13 cellular contexts compared by ENCODE assay signal in genomic region chr2:214737188-214737587, GRCh38.
DNase-seq lines count a peak whose midpoint lies in the region; ATAC-seq lines count a peak whose summit lies in the region.
"Had no signal": no experiment of that assay in that cellular context is flagged by ENCODE, and none has a peak within 500 bp of the region (broad histone marks: within the 10 kb centered on the region; RNA-seq: fewer than 3 reads in every experiment).

No MANE protein-coding gene starts in this region.

- no peaks in the 10 kb centered on the region for H3K36me3 Mint-ChIP-seq in central memory CD8-positive, alpha-beta T cell (ENCODE audit: insufficient read depth)

- peak; percentile 78 to 95 for ATAC-seq in activated CD4-positive, CD25-positive, alpha-beta regulatory T cell treated with anti-CD3 and anti-CD28 coated beads, Interleukin-2, amount 50 U/mL, for 24 hours
- ATAC-seq in GM21390 (IDR thresholded peaks at IDR 0.05; ENCODE audit: unreplicated experiment) (peak; percentile 96), HG03064 (IDR thresholded peaks at IDR 0.05; ENCODE audit: low read depth, unreplicated experiment) (peak; percentile 95)
- ATAC-seq in central memory CD8-positive, alpha-beta T cell (replicated peaks; ENCODE audit: extremely low read depth, poor library complexity, severe bottlenecking): no peak

- no peak for DNase-seq in activated CD4-positive, CD25-positive, alpha-beta regulatory T cell treated with anti-CD3 and anti-CD28 coated beads, Interleukin-2, amount 50 U/mL, for 72 hours
- no peak for DNase-seq in central memory CD8-positive, alpha-beta T cell (ENCODE audit: low spot score in 2 of 2)
- DNase-seq in NCI-H1436 treated with DMSO at 0.1 percent for 48 hours (lab: John Stamatoyannopoulos, UW) (no peak), NOMO-1 (lab: John Stamatoyannopoulos, UW; ENCODE audit: unreplicated experiment in 2 of 2) (no peak), AG08395 (ENCODE audit: low spot score) (no peak)
- DNase-seq: effector CD4-positive, alpha-beta T cell; NCI-H1105; stimulated activated CD4-positive, alpha-beta T cell treated with anti-CD3 and anti-CD28 coated beads, Interleukin-2, amount 100 ng/mL, for 24 hours; T1000 had no signal

- H3K27me3 Mint-ChIP-seq in central memory CD8-positive, alpha-beta T cell: no peaks in the 10 kb centered on the region

- H3K27ac Mint-ChIP-seq in central memory CD8-positive, alpha-beta T cell (ENCODE audit: low read depth): peak overlapping the region; percentile 57
- H3K27ac Mint-ChIP-seq: activated naive CD4-positive, alpha-beta T cell treated with anti-CD3 and anti-CD28 coated beads, Interleukin-2, amount 50 U/mL, for 72 hours had no signal

- H3K4me3 Mint-ChIP-seq in central memory CD8-positive, alpha-beta T cell: no peak overlapping the region

- H3K4me1 Mint-ChIP-seq in central memory CD8-positive, alpha-beta T cell: peaks cover 6% of the 10 kb centered on the region

- H3K9me3 Mint-ChIP-seq in central memory CD8-positive, alpha-beta T cell: no peaks in the 10 kb centered on the region
- H3K9me3 Mint-ChIP-seq: activated naive CD4-positive, alpha-beta T cell treated with anti-CD3 and anti-CD28 coated beads, Interleukin-2, amount 50 U/mL, for 72 hours had no signal
